28 cellular contexts compared by ENCODE assay signal in genomic region chr16:19878760-19879159, GRCh38. TPM values are rescaled to one million over a fixed set of nuclear protein-coding genes. Genes with fewer than 3 reads are reported as not detected.
A peak's percentile ranks its signal among the peaks of the same experiment; 100 is the strongest.
DNase-seq lines count a peak whose midpoint lies in the region; ATAC-seq, FAIRE-seq and TF ChIP-seq lines count a peak whose summit lies in the region.
"Had no signal": no experiment of that assay in that cellular context is flagged by ENCODE, and none has a peak within 500 bp of the region (broad histone marks: within the 10 kb centered on the region; RNA-seq: fewer than 3 reads in every experiment).

No MANE protein-coding gene starts in this region.

- peak overlapping the region in 3 of 5 experiments; percentile 67 to 77 (median 73) for H3K4me3 Mint-ChIP-seq in brain
- H3K4me3 Mint-ChIP-seq: activated CD4-positive, alpha-beta T cell treated with anti-CD3 and anti-CD28 coated beads, Interleukin-2, amount 10 ng/mL, durations not matched to agents 24 days and 14 days; effector memory CD8-positive, alpha-beta T cell; natural killer cell treated with Interleukin-12 subunit alpha and Interleukin-12 subunit beta and Interleukin-15 and Interleukin-18, amount 100 ng/mL, for 72 hours; stimulated activated naive CD8-positive, alpha-beta T cell treated with anti-CD3 and anti-CD28 coated beads, Interleukin-15, Interleukin-2, amounts not matched to agents 100 ng/mL and 50 ng/mL, for 24 hours; T-cell had no signal

- H3K4me3 ChIP-seq in HUES64 (ENCODE audit: low read length) (no peak overlapping the region), keratinocyte (ENCODE audit: control insufficient read depth in 2 of 3, extremely low read depth in 1 of 3, insufficient read depth in 2 of 3, low read depth in 1 of 3, low read length in 3 of 3) (no peak overlapping the region), subcutaneous abdominal adipose tissue (ENCODE audit: low read depth in 1 of 5, low read length in 5 of 5) (no peak overlapping the region)
- H3K4me3 ChIP-seq: BLaER1 treated with 17β-estradiol and CSF1 and Interleukin-3, amounts not matched to agents 10 nM and 100 nM; coronary artery; GM12878; pancreas; spleen; tibial nerve had no signal

- no peaks in the 10 kb centered on the region for H3K9me1 ChIP-seq in keratinocyte (ENCODE audit: control insufficient read depth, extremely low read depth, insufficient read depth, low read length)

- ATAC-seq in GM19455 (IDR thresholded peaks at IDR 0.05; ENCODE audit: unreplicated experiment) = no peak
- ATAC-seq: activated naive CD4-positive, alpha-beta T cell treated with anti-CD3 and anti-CD28 coated beads, Interleukin-2, amount 50 U/mL, for 72 hours; effector memory CD8-positive, alpha-beta T cell; GM12878; HCT116; natural killer cell treated with Interleukin-12 subunit alpha and Interleukin-12 subunit beta and Interleukin-15 and Interleukin-18, amount 100 ng/mL, for 72 hours; T-cell had no signal

- peaks cover 8% of the 10 kb centered on the region for H3K27me3 Mint-ChIP-seq in brain

- no peaks in the 10 kb centered on the region for H3K79me2 ChIP-seq in keratinocyte (ENCODE audit: control insufficient read depth, insufficient read depth, low read length)

- peak overlapping the region; percentile 83 to 96 (median 92) for H3K27ac Mint-ChIP-seq in brain
- H3K27ac Mint-ChIP-seq: activated CD4-positive, alpha-beta T cell treated with anti-CD3 and anti-CD28 coated beads, Interleukin-2, amount 10 ng/mL, durations not matched to agents 24 days and 14 days; activated naive CD4-positive, alpha-beta T cell treated with anti-CD3 and anti-CD28 coated beads, Interleukin-2, amount 50 U/mL, for 72 hours; activated T-helper 2 cell treated with anti-CD3 and anti-CD28 coated beads, Interferon-gamma antibody, Interleukin-2, Interleukin-4, amounts not matched to agents 10 μg/mL and 5 μg/mL and 100 μg/mL, durations not matched to agents 14 hours and 24 hours and 36 hours; effector memory CD8-positive, alpha-beta T cell; natural killer cell treated with Interleukin-12 subunit alpha and Interleukin-12 subunit beta and Interleukin-15 and Interleukin-18, amount 100 ng/mL, for 72 hours; stimulated activated naive CD8-positive, alpha-beta T cell treated with anti-CD3 and anti-CD28 coated beads, Interleukin-15, Interleukin-2, amounts not matched to agents 100 ng/mL and 50 ng/mL, for 24 hours; T-cell had no signal

- H3K27ac ChIP-seq in HUES64 (ENCODE audit: low read depth, low read length) = 0 out of 2 replicates have a peak overlapping the region, but pooled peaks have one; percentile 19
- no peak overlapping the region for H3K27ac ChIP-seq in keratinocyte (ENCODE audit: control insufficient read depth, insufficient read depth, low read length)
- peak overlapping the region; percentile 30 for H3K27ac ChIP-seq in subcutaneous abdominal adipose tissue (ENCODE audit: low read depth, low read length)
- H3K27ac ChIP-seq: BLaER1 treated with 17β-estradiol and CSF1 and Interleukin-3, amounts not matched to agents 10 nM and 100 nM; coronary artery; spleen; WERI-Rb-1 had no signal

- H3K36me3 ChIP-seq in HUES64 (ENCODE audit: insufficient read depth, low read length) (peaks cover 22% of the 10 kb centered on the region), keratinocyte (ENCODE audit: control insufficient read depth in 2 of 2, extremely low read depth in 1 of 2, insufficient read depth in 2 of 2, low read length in 2 of 2) (no peaks in the 10 kb centered on the region), subcutaneous abdominal adipose tissue (ENCODE audit: control insufficient read depth in 5 of 5, insufficient read depth in 5 of 5, low read length in 5 of 5) (peaks cover 0 to 6% (median 2%) of the 10 kb centered on the region in 5 donors)
- H3K36me3 ChIP-seq: BLaER1 treated with 17β-estradiol and CSF1 and Interleukin-3, amounts not matched to agents 10 nM and 100 nM; pancreas; spleen; WERI-Rb-1 had no signal

- H3K4me2 ChIP-seq in keratinocyte (ENCODE audit: control insufficient read depth, extremely low read depth, insufficient read depth, low read depth, low read length) = peak overlapping the region; percentile 47
- H3K4me2 ChIP-seq: BLaER1 treated with 17β-estradiol and CSF1 and Interleukin-3, amounts not matched to agents 10 nM and 100 nM had no signal

- no peak for TF ChIP-seq CTCF in brain (conservative IDR thresholded peaks at IDR 0.05)
- no peak for TF ChIP-seq CTCF in keratinocyte (optimal IDR thresholded peaks at IDR 0.05 in 1 of 3, IDR thresholded peaks at IDR 0.05 in 1 of 3, conservative IDR thresholded peaks at IDR 0.05 in 1 of 3; ENCODE audit: extremely low read depth in 1 of 3, insufficient read depth in 2 of 3, low read length in 3 of 3)

- H4K20me1 ChIP-seq in keratinocyte (ENCODE audit: control insufficient read depth, extremely low read depth, insufficient read depth, low read length) = no peaks in the 10 kb centered on the region

- H3K4me1 Mint-ChIP-seq in brain = peaks cover 89% of the 10 kb centered on the region
- H3K4me1 Mint-ChIP-seq: activated CD4-positive, alpha-beta T cell treated with anti-CD3 and anti-CD28 coated beads, Interleukin-2, amount 10 ng/mL, durations not matched to agents 24 days and 14 days had no signal

- no peak overlapping the region for H2AFZ ChIP-seq in keratinocyte (ENCODE audit: control insufficient read depth, low read length)

- H3K9ac ChIP-seq in HUES64 (ENCODE audit: low read depth, low read length) (no peak overlapping the region), keratinocyte (ENCODE audit: control insufficient read depth, extremely low read depth, insufficient read depth, low read length) (no peak overlapping the region), subcutaneous abdominal adipose tissue (ENCODE audit: low read length in 5 of 5) (no peak overlapping the region)
- H3K9ac ChIP-seq: BLaER1 treated with 17β-estradiol and CSF1 and Interleukin-3, amounts not matched to agents 10 nM and 100 nM had no signal

- H3K36me3 Mint-ChIP-seq in brain = peaks cover 34% of the 10 kb centered on the region
- H3K36me3 Mint-ChIP-seq: activated naive CD4-positive, alpha-beta T cell treated with anti-CD3 and anti-CD28 coated beads, Interleukin-2, amount 50 U/mL, for 72 hours; natural killer cell treated with Interleukin-12 subunit alpha and Interleukin-12 subunit beta and Interleukin-15 and Interleukin-18, amount 100 ng/mL, for 72 hours; T-cell had no signal

- H3K9me3 ChIP-seq in HUES64 (ENCODE audit: insufficient read depth, low read depth, low read length) (no peaks in the 10 kb centered on the region), keratinocyte (ENCODE audit: control insufficient read depth, low read depth, low read length) (no peaks in the 10 kb centered on the region), subcutaneous abdominal adipose tissue (ENCODE audit: control insufficient read depth in 5 of 5, low read length in 5 of 5) (no peaks in the 10 kb centered on the region)
- H3K9me3 ChIP-seq: BLaER1 treated with 17β-estradiol and CSF1 and Interleukin-3, amounts not matched to agents 10 nM and 100 nM; pancreas; spleen; tibial nerve had no signal

- H3K27me3 ChIP-seq in HUES64 (ENCODE audit: insufficient read depth, low read length) (no peaks in the 10 kb centered on the region), keratinocyte (ENCODE audit: control insufficient read depth, extremely low read depth, insufficient read depth, low read length) (peaks cover 16% of the 10 kb centered on the region), subcutaneous abdominal adipose tissue (ENCODE audit: control insufficient read depth in 5 of 5, insufficient read depth in 4 of 5, low read length in 5 of 5) (peaks cover 0 to 15% (median 3%) of the 10 kb centered on the region in 5 donors)
- H3K27me3 ChIP-seq: pancreas had no signal

- FAIRE-seq in keratinocyte (lab: Jason Lieb, UNC) = no peak
- FAIRE-seq: GM12878, pancreas had no signal

- no peak for DNase-seq in keratinocyte (ENCODE audit: low read depth, low spot score)
- no peak for DNase-seq in activated CD4-positive, alpha-beta T cell treated with anti-CD3 and anti-CD28 coated beads for 48 hours
- DNase-seq in activated naive CD4-positive, alpha-beta T cell treated with Interleukin-2 at 50 U/mL for 16 hours = no peak
- DNase-seq: activated CD4-positive, alpha-beta T cell treated with anti-CD3 and anti-CD28 coated beads, Interleukin-2, amount 10 ng/mL, durations not matched to agents 24 days and 14 days; activated CD8-positive, alpha-beta memory T cell treated with anti-CD3 and anti-CD28 coated beads for 24 hours; activated T-cell treated with anti-CD3 and anti-CD28 coated beads for 4 hours; effector memory CD8-positive, alpha-beta T cell; kidney glomerular epithelial cell; NCI-H1092; NCI-H187; spleen; stimulated activated CD4-positive, alpha-beta T cell treated with anti-CD3 and anti-CD28 coated beads, Interleukin-2, amount 100 ng/mL, for 24 hours; T-cell; WERI-Rb-1 had no signal

- dilution Hi-C loops in keratinocyte (cut with MboI; ENCODE audit: extremely low pct_ligation_motif_present, low sequenced_read_pairs) = no loop called here

- H3K9me3 Mint-ChIP-seq in brain = peaks cover 0 to 4% (median 3%) of the 10 kb centered on the region in 5 experiments
- H3K9me3 Mint-ChIP-seq: activated CD4-positive, alpha-beta T cell treated with anti-CD3 and anti-CD28 coated beads, Interleukin-2, amount 10 ng/mL, durations not matched to agents 24 days and 14 days; activated naive CD4-positive, alpha-beta T cell treated with anti-CD3 and anti-CD28 coated beads, Interleukin-2, amount 50 U/mL, for 72 hours; activated T-helper 2 cell treated with anti-CD3 and anti-CD28 coated beads, Interferon-gamma antibody, Interleukin-2, Interleukin-4, amounts not matched to agents 10 μg/mL and 5 μg/mL and 100 μg/mL, durations not matched to agents 14 hours and 24 hours and 36 hours; effector memory CD8-positive, alpha-beta T cell; natural killer cell treated with Interleukin-12 subunit alpha and Interleukin-12 subunit beta and Interleukin-15 and Interleukin-18, amount 100 ng/mL, for 72 hours; stimulated activated naive CD8-positive, alpha-beta T cell treated with anti-CD3 and anti-CD28 coated beads, Interleukin-15, Interleukin-2, amounts not matched to agents 100 ng/mL and 50 ng/mL, for 24 hours; T-cell had no signal

- WGBS in HUES64 = 88% methylated on average over 11 of the region's 11 CpGs

- H3K4me1 ChIP-seq in HUES64 (ENCODE audit: insufficient read depth, low read length) (peaks cover 38% of the 10 kb centered on the region), keratinocyte (ENCODE audit: control insufficient read depth, extremely low read depth, insufficient read depth, low read length) (peaks cover 8% of the 10 kb centered on the region), subcutaneous abdominal adipose tissue (ENCODE audit: control insufficient read depth in 5 of 5, insufficient read depth in 5 of 5, low read length in 5 of 5) (peaks cover 12 to 86% (median 36%) of the 10 kb centered on the region in 5 donors)

RNA-seq across cellular contexts. Expression of gene GPRC5B, which starts 5.9 kb away (rescaled TPM):
- 67.1 TPM for polyA plus RNA-seq in HUES64 (2013, experiment 1 of 2)
- polyA plus RNA-seq in HUES64 (2013, experiment 2 of 2) = 63.2 TPM
- polyA plus RNA-seq in brain (ENCODE audit: insufficient read depth, low read depth, low replicate concordance) (351 TPM), keratinocyte (0.03 to 0.23 TPM (median 0.08 TPM) in 3 replicates)
- not detected for polyA plus RNA-seq in keratinocyte (2011; ENCODE audit: low read depth)
- 0.01 and 0.05 TPM in 2 replicates for polyA plus RNA-seq in keratinocyte (2011; cell fraction: cytosol; rRNA removed)
- polyA plus RNA-seq in keratinocyte (2011; cell fraction: nucleus; rRNA removed) = 0.20 and 0.45 TPM in 2 replicates
- 0.17 TPM in 1 of 2 replicates, not detected in the other for polyA plus RNA-seq in keratinocyte (2012; ENCODE audit: low replicate concordance)
- polyA minus RNA-seq in keratinocyte = 0.13 TPM in 1 of 3 replicates, not detected in the others
- polyA minus RNA-seq in keratinocyte (2011; cell fraction: cytosol; rRNA and poly(A)+ RNA removed) = not detected
- 0.42 and 0.93 TPM in 2 replicates for polyA minus RNA-seq in keratinocyte (2011; cell fraction: nucleus; rRNA and poly(A)+ RNA removed)

Comparison
In these comparisons a context has a peak if more than half of its experiments do, and no peak if none do; other contexts are left out.
1. RNA of gene GPRC5B, which starts 5.9 kb away (polyA plus RNA-seq): 351 TPM in brain (single experiment); 0.01 to 0.45 TPM in keratinocyte; every median in the first group is over 100 times any median in the second.